Comparison of ENCODE assay signal across 30 cellular contexts in genomic region chr3:35120026-35120425, GRCh38.
"Had no signal": no experiment of that assay in that cellular context is flagged by ENCODE, and none has a peak within 500 bp of the region (broad histone marks: within the 10 kb centered on the region; RNA-seq: fewer than 3 reads in every experiment).

No MANE protein-coding gene starts in this region.

- H3K4me3 ChIP-seq: coronary artery, esophagus squamous epithelium, heart right ventricle, lower lobe of right lung, prostate gland, sigmoid colon, skin epidermis, spleen, thoracic aorta, tibial nerve, upper lobe of left lung had no signal

- H3K36me3 ChIP-seq: esophagus squamous epithelium, heart right ventricle, lower lobe of right lung, neutrophil, prostate gland, sigmoid colon, spleen, thoracic aorta, tibial nerve, upper lobe of left lung had no signal

- H3K9me3 Mint-ChIP-seq: neural crest cell had no signal

- H3K36me3 Mint-ChIP-seq: memory B cell; stimulated activated memory B cell treated with anti-CD40 and anti-IgM and Interleukin-4, amounts not matched to agents 10 μg/mL and 1 μg/mL and 100 μg/mL, for 72 hours had no signal

- H3K27ac ChIP-seq: coronary artery, esophagus squamous epithelium, heart right ventricle, lower lobe of right lung, neutrophil, prostate gland, sigmoid colon, skin epidermis, spleen, thoracic aorta, tibial nerve, upper lobe of left lung had no signal

- DNase-seq: dermis blood vessel endothelial cell; effector memory CD4-positive, alpha-beta T cell; erythroblast; esophagus squamous epithelium; foreskin melanocyte; glutamatergic neuron; heart right ventricle; hippocampal formation; immature natural killer cell; left ventricle myocardium superior; lower lobe of right lung; right cardiac atrium; sigmoid colon; spleen; stimulated activated CD4-positive, alpha-beta T cell treated with anti-CD3 and anti-CD28 coated beads, Interleukin-4, amount 100 ng/mL, for 4 hours; stimulated activated naive CD8-positive, alpha-beta T cell treated with anti-CD3 and anti-CD28 coated beads, Interleukin-15, Interleukin-2, amounts not matched to agents 100 U/mL and 50 U/mL, for 24 hours; upper lobe of left lung had no signal

- ATAC-seq: heart right ventricle; left ventricle myocardium superior; lower lobe of right lung; natural killer cell treated with Interleukin-12 subunit alpha and Interleukin-12 subunit beta and Interleukin-15 and Interleukin-18, amount 100 ng/mL, for 72 hours; right cardiac atrium; stimulated activated memory B cell treated with anti-CD40 and anti-IgM and Interleukin-4, amounts not matched to agents 10 μg/mL and 1 μg/mL and 100 μg/mL, for 72 hours; stimulated activated naive CD8-positive, alpha-beta T cell treated with anti-CD3 and anti-CD28 coated beads, Interleukin-15, Interleukin-2, amounts not matched to agents 100 U/mL and 50 U/mL, for 24 hours had no signal

- H3K27me3 ChIP-seq: esophagus squamous epithelium, heart right ventricle, neutrophil, sigmoid colon, spleen, tibial nerve, upper lobe of left lung had no signal

- H3K9me3 ChIP-seq: esophagus squamous epithelium, heart right ventricle, lower lobe of right lung, neutrophil, prostate gland, sigmoid colon, spleen, thoracic aorta, tibial nerve, upper lobe of left lung had no signal

- FAIRE-seq: endothelial cell of umbilical vein, keratinocyte, urothelium cell line had no signal

- H3K27ac Mint-ChIP-seq: immature natural killer cell; memory B cell; natural killer cell treated with Interleukin-12 subunit alpha and Interleukin-12 subunit beta and Interleukin-15 and Interleukin-18, amount 100 ng/mL, for 72 hours; stimulated activated memory B cell treated with anti-CD40 and anti-IgM and Interleukin-4, amounts not matched to agents 10 μg/mL and 1 μg/mL and 100 μg/mL, for 72 hours had no signal

- H3K4me3 Mint-ChIP-seq: immature natural killer cell; memory B cell; natural killer cell treated with Interleukin-12 subunit alpha and Interleukin-12 subunit beta and Interleukin-15 and Interleukin-18, amount 100 ng/mL, for 72 hours; neural crest cell; stimulated activated memory B cell treated with anti-CD40 and anti-IgM and Interleukin-4, amounts not matched to agents 10 μg/mL and 1 μg/mL and 100 μg/mL, for 72 hours had no signal

- H3K4me1 Mint-ChIP-seq: immature natural killer cell; memory B cell; neural crest cell; stimulated activated memory B cell treated with anti-CD40 and anti-IgM and Interleukin-4, amounts not matched to agents 10 μg/mL and 1 μg/mL and 100 μg/mL, for 72 hours had no signal

- H3K27me3 Mint-ChIP-seq: memory B cell; natural killer cell treated with Interleukin-12 subunit alpha and Interleukin-12 subunit beta and Interleukin-15 and Interleukin-18, amount 100 ng/mL, for 72 hours; stimulated activated memory B cell treated with anti-CD40 and anti-IgM and Interleukin-4, amounts not matched to agents 10 μg/mL and 1 μg/mL and 100 μg/mL, for 72 hours had no signal

- H3K4me1 ChIP-seq: esophagus squamous epithelium, heart right ventricle, lower lobe of right lung, prostate gland, sigmoid colon, spleen, tibial nerve, upper lobe of left lung had no signal
